1 cellular context compared by ENCODE assay signal in genomic region chr12:124841558-124841945, GRCh38.
TF ChIP-seq lines count a peak whose summit lies in the region.

No MANE protein-coding gene starts in this region.

TF ChIP-seq in GM23338, 12 proteins besides CTCF, POLR2A, EP300 and RAD21:
- TF ChIP-seq ZNF462 (CRISPR knock-in tag; IDR thresholded peaks at IDR 0.05) = no peak
- no peak for TF ChIP-seq JUNB (IDR thresholded peaks at IDR 0.05; ENCODE audit: unreplicated experiment)
- no peak for TF ChIP-seq POLR2AphosphoS5 (IDR thresholded peaks at IDR 0.05; ENCODE audit: low read depth)
- no peak for TF ChIP-seq NANOG (IDR thresholded peaks at IDR 0.05; ENCODE audit: borderline replicate concordance)
- TF ChIP-seq ZNF331 (CRISPR knock-in tag; IDR thresholded peaks at IDR 0.05; ENCODE audit: low read depth) = no peak
- no peak for TF ChIP-seq EZH2 (IDR thresholded peaks at IDR 0.05; ENCODE audit: low read depth, unreplicated experiment)
- no peak for TF ChIP-seq CREB1 (CRISPR knock-in tag; IDR thresholded peaks at IDR 0.05; ENCODE audit: low read depth)
- no peak for TF ChIP-seq EZH2phosphoT487 (IDR thresholded peaks at IDR 0.05; ENCODE audit: unreplicated experiment)
